8 cellular contexts compared by ENCODE assay signal in genomic region chr18:75208055-75208835, GRCh38. TPM values are rescaled to one million over a fixed set of nuclear protein-coding genes. Genes with fewer than 3 reads are reported as not detected.
DNase-seq lines count a peak whose midpoint lies in the region; ATAC-seq and TF ChIP-seq lines count a peak whose summit lies in the region.

No MANE protein-coding gene starts in this region.

- no peaks in the 10 kb centered on the region for H3K9me3 Mint-ChIP-seq in osteocyte (ENCODE audit: unreplicated experiment)

- H3K27ac Mint-ChIP-seq in osteocyte (ENCODE audit: unreplicated experiment): peak overlapping the region; percentile 83

- peak overlapping the region; percentile 94 to 100 (median 96) for H3K4me3 ChIP-seq in Peyer's patch

- H3K4me1 ChIP-seq in Peyer's patch (peaks cover 0 to 50% (median 12%) of the 10 kb centered on the region in 4 donors), foreskin keratinocyte (peaks cover 7% of the 10 kb centered on the region)

- H3K9me3 ChIP-seq in Peyer's patch: no peaks in the 10 kb centered on the region

- peak; percentile 6 for ATAC-seq in HG03521 (IDR thresholded peaks at IDR 0.05; ENCODE audit: unreplicated experiment)
- ATAC-seq in foreskin keratinocyte: peak; percentile 21

- H3K4me3 Mint-ChIP-seq in osteocyte (ENCODE audit: unreplicated experiment): peak overlapping the region; percentile 86

- H3K36me3 Mint-ChIP-seq in osteocyte (ENCODE audit: unreplicated experiment): no peaks in the 10 kb centered on the region

- H3K27me3 Mint-ChIP-seq in osteocyte (ENCODE audit: unreplicated experiment): peaks cover 14% of the 10 kb centered on the region

- peak; percentile 35 to 43 for DNase-seq in AML-193 (lab: John Stamatoyannopoulos, UW)
- peak; percentile 11 for DNase-seq in GM19240 (ENCODE audit: insufficient read length, low spot score)
- peak; percentile 44 to 74 (median 73) for DNase-seq in Peyer's patch
- peak; percentile 25 for DNase-seq in activated gamma-delta T cell treated with Interleukin-2 at 50 U/mL for 16 hours
- DNase-seq in foreskin keratinocyte: peak in 1 of 2 donors; percentile 54
- no peak for DNase-seq in osteocyte (ENCODE audit: extremely low spot score, unreplicated experiment)
- DNase-seq in iPS-NIHi11 (ENCODE audit: low spot score): no peak

- peaks cover 62% of the 10 kb centered on the region for H3K4me1 Mint-ChIP-seq in osteocyte (ENCODE audit: unreplicated experiment)

- H3K27ac ChIP-seq in Peyer's patch (peak overlapping the region; percentile 84 to 100 (median 96)), foreskin keratinocyte (peak overlapping the region; percentile 70)

- TF ChIP-seq CTCF in Peyer's patch (IDR thresholded peaks at IDR 0.05): peak in 2 of 6 experiments; percentile 13 to 26
- peak; percentile 2 for TF ChIP-seq CTCF in foreskin keratinocyte (conservative IDR thresholded peaks at IDR 0.05)
- peak; percentile 15 for TF ChIP-seq CTCF in osteocyte (IDR thresholded peaks at IDR 0.05)

- H3K27me3 ChIP-seq in Peyer's patch: no peaks in the 10 kb centered on the region
- H3K27me3 ChIP-seq in foreskin keratinocyte: no peaks in the 10 kb centered on the region

- no peaks in the 10 kb centered on the region for H3K36me3 ChIP-seq in Peyer's patch

- peak in 1 of 2 donors; percentile 20 for TF ChIP-seq POLR2A in Peyer's patch (IDR thresholded peaks at IDR 0.05)

RNA-seq across cellular contexts. Expression of gene PTGR3, which starts 0.7 kb away (rescaled TPM):
- total RNA-seq in Peyer's patch: 10 to 100 TPM; 19.6 to 24.1 (median 20.8) TPM
- 13.9 and 14.4 TPM in 2 replicates for total RNA-seq in foreskin keratinocyte
- polyA plus RNA-seq in foreskin keratinocyte: 11.8 and 12.5 TPM in 2 replicates
- total RNA-seq in osteocyte: 17.7 and 19.7 TPM in 2 replicates

RNA-seq across cellular contexts. Expression of gene TSHZ1, which starts 2.4 kb away (rescaled TPM):
- total RNA-seq in Peyer's patch: 10 to 100 TPM; 12.4 to 34.8 (median 28.4) TPM
- total RNA-seq in foreskin keratinocyte: 8.2 and 9.2 TPM in 2 replicates
- polyA plus RNA-seq in foreskin keratinocyte: 2.5 and 2.9 TPM in 2 replicates
- total RNA-seq in osteocyte: 12.2 and 13.3 TPM in 2 replicates

Comparison
In these comparisons a context has a peak if more than half of its experiments do, and no peak if none do; other contexts are left out.
1. DNase-seq: peak in AML-193 (2 of 2), GM19240 (single experiment), Peyer's patch (3 of 3) and activated gamma-delta T cell treated with Interleukin-2 at 50 U/mL for 16 hours (single experiment); none in osteocyte (single experiment) and iPS-NIHi11 (single experiment).